Comparison of ENCODE assay signal across 1 cellular context in the genomic region with DNA sequence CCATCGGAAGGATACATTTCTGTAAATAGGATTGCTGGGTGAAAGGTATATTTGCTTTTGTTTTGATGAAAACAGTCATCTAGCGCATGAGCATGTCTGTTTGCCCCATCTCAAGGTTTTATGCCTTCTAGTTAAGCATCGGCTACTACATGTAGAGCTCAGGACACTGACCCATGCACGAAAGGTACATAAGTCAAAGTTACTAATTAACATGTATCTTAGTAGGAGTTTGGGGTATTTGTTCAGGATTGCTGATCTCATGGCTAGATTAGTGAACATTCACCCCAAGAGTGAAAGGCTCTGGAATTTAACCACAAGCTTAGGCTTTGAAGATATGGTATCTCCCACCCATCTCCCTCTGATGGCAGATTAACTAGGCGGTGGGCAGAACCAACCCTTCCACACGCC.
TF ChIP-seq lines count a peak whose summit lies in the region.

No MANE protein-coding gene starts in this region.

TF ChIP-seq in HepG2, 621 proteins besides CTCF, POLR2A, EP300 and RAD21 (continued from another document and continues in another):
- TF ChIP-seq, protein P1, sequence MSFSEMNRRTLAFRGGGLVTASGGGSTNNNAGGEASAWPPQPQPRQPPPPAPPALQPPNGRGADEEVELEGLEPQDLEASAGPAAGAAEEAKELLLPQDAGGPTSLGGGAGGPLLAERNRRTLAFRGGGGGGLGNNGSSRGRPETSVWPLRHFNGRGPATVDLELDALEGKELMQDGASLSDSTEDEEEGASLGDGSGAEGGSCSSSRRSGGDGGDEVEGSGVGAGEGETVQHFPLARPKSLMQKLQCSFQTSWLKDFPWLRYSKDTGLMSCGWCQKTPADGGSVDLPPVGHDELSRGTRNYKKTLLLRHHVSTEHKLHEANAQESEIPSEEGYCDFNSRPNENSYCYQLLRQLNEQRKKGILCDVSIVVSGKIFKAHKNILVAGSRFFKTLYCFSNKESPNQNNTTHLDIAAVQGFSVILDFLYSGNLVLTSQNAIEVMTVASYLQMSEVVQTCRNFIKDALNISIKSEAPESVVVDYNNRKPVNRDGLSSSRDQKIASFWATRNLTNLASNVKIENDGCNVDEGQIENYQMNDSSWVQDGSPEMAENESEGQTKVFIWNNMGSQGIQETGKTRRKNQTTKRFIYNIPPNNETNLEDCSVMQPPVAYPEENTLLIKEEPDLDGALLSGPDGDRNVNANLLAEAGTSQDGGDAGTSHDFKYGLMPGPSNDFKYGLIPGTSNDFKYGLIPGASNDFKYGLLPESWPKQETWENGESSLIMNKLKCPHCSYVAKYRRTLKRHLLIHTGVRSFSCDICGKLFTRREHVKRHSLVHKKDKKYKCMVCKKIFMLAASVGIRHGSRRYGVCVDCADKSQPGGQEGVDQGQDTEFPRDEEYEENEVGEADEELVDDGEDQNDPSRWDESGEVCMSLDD (CRISPR knock-in tag; IDR thresholded peaks at IDR 0.05; ENCODE audit: borderline replicate concordance) = peak; percentile 76; the same call in 1 of the 2 replicates
- no peak for TF ChIP-seq ZNF446 (CRISPR knock-in tag; IDR thresholded peaks at IDR 0.05)
- TF ChIP-seq, protein P2, sequence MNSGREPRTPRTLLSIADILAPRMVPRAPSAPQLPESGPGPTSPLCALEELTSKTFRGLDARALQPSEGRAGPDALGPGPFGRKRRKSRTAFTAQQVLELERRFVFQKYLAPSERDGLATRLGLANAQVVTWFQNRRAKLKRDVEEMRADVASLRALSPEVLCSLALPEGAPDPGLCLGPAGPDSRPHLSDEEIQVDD (CRISPR knock-in tag; IDR thresholded peaks at IDR 0.05; ENCODE audit: borderline replicate concordance) = no peak
- TF ChIP-seq ZNF138 (CRISPR knock-in tag; IDR thresholded peaks at IDR 0.05; ENCODE audit: low read depth) = no peak
- no peak for TF ChIP-seq RFX1 (IDR thresholded peaks at IDR 0.05)
- TF ChIP-seq, protein P3, sequence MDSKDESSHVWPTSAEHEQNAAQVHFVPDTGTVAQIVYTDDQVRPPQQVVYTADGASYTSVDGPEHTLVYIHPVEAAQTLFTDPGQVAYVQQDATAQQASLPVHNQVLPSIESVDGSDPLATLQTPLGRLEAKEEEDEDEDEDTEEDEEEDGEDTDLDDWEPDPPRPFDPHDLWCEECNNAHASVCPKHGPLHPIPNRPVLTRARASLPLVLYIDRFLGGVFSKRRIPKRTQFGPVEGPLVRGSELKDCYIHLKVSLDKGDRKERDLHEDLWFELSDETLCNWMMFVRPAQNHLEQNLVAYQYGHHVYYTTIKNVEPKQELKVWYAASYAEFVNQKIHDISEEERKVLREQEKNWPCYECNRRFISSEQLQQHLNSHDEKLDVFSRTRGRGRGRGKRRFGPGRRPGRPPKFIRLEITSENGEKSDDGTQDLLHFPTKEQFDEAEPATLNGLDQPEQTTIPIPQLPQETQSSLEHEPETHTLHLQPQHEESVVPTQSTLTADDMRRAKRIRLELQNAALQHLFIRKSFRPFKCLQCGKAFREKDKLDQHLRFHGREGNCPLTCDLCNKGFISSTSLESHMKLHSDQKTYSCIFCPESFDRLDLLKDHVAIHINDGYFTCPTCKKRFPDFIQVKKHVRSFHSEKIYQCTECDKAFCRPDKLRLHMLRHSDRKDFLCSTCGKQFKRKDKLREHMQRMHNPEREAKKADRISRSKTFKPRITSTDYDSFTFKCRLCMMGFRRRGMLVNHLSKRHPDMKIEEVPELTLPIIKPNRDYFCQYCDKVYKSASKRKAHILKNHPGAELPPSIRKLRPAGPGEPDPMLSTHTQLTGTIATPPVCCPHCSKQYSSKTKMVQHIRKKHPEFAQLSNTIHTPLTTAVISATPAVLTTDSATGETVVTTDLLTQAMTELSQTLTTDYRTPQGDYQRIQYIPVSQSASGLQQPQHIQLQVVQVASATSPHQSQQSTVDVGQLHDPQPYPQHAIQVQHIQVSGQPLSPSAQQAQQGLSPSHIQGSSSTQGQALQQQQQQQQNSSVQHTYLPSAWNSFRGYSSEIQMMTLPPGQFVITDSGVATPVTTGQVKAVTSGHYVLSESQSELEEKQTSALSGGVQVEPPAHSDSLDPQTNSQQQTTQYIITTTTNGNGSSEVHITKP (CRISPR knock-in tag; IDR thresholded peaks at IDR 0.05; ENCODE audit: low read depth) = peak; percentile 91
- peak; percentile 46; the same call in 1 of the 2 replicates for TF ChIP-seq ZNF792 (CRISPR knock-in tag; IDR thresholded peaks at IDR 0.05)
- TF ChIP-seq, protein P4, sequence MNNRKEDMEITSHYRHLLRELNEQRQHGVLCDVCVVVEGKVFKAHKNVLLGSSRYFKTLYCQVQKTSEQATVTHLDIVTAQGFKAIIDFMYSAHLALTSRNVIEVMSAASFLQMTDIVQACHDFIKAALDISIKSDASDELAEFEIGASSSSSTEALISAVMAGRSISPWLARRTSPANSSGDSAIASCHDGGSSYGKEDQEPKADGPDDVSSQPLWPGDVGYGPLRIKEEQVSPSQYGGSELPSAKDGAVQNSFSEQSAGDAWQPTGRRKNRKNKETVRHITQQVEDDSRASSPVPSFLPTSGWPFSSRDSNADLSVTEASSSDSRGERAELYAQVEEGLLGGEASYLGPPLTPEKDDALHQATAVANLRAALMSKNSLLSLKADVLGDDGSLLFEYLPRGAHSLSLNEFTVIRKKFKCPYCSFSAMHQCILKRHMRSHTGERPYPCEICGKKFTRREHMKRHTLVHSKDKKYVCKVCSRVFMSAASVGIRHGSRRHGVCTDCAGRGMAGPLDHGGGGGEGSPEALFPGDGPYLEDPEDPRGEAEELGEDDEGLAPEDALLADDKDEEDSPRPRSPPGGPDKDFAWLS (CRISPR knock-in tag; IDR thresholded peaks at IDR 0.05; ENCODE audit: borderline replicate concordance) = no peak
- TF ChIP-seq, protein P5, sequence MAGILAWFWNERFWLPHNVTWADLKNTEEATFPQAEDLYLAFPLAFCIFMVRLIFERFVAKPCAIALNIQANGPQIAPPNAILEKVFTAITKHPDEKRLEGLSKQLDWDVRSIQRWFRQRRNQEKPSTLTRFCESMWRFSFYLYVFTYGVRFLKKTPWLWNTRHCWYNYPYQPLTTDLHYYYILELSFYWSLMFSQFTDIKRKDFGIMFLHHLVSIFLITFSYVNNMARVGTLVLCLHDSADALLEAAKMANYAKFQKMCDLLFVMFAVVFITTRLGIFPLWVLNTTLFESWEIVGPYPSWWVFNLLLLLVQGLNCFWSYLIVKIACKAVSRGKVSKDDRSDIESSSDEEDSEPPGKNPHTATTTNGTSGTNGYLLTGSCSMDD (CRISPR knock-in tag; IDR thresholded peaks at IDR 0.05) = no peak
- peak; percentile 60; the same call in 1 of the 2 replicates for TF ChIP-seq KAT8 (CRISPR knock-in tag; IDR thresholded peaks at IDR 0.05)
- no peak for TF ChIP-seq NFE2L2 (IDR thresholded peaks at IDR 0.05; ENCODE audit: low read length)
- no peak for TF ChIP-seq ZNF644 (CRISPR knock-in tag; IDR thresholded peaks at IDR 0.05; ENCODE audit: low read depth)
- no peak for TF ChIP-seq MAZ (IDR thresholded peaks at IDR 0.05; ENCODE audit: borderline replicate concordance, low read depth, low read length)
- no peak for TF ChIP-seq MAZ (CRISPR knock-in tag; IDR thresholded peaks at IDR 0.05; ENCODE audit: low read depth)
- no peak for TF ChIP-seq ZBTB7A (CRISPR knock-in tag; IDR thresholded peaks at IDR 0.05)
- no peak for TF ChIP-seq ZNF737 (CRISPR knock-in tag; IDR thresholded peaks at IDR 0.05; ENCODE audit: borderline replicate concordance)
- TF ChIP-seq CBFB (CRISPR knock-in tag; IDR thresholded peaks at IDR 0.05) = no peak
- no peak for TF ChIP-seq PAF1 (CRISPR knock-in tag; IDR thresholded peaks at IDR 0.05)
- TF ChIP-seq RBM22 (optimal IDR thresholded peaks at IDR 0.05; ENCODE audit: low read length) = no peak
- TF ChIP-seq ZC3H13 (CRISPR knock-in tag; IDR thresholded peaks at IDR 0.05) = no peak
- TF ChIP-seq, protein P6, sequence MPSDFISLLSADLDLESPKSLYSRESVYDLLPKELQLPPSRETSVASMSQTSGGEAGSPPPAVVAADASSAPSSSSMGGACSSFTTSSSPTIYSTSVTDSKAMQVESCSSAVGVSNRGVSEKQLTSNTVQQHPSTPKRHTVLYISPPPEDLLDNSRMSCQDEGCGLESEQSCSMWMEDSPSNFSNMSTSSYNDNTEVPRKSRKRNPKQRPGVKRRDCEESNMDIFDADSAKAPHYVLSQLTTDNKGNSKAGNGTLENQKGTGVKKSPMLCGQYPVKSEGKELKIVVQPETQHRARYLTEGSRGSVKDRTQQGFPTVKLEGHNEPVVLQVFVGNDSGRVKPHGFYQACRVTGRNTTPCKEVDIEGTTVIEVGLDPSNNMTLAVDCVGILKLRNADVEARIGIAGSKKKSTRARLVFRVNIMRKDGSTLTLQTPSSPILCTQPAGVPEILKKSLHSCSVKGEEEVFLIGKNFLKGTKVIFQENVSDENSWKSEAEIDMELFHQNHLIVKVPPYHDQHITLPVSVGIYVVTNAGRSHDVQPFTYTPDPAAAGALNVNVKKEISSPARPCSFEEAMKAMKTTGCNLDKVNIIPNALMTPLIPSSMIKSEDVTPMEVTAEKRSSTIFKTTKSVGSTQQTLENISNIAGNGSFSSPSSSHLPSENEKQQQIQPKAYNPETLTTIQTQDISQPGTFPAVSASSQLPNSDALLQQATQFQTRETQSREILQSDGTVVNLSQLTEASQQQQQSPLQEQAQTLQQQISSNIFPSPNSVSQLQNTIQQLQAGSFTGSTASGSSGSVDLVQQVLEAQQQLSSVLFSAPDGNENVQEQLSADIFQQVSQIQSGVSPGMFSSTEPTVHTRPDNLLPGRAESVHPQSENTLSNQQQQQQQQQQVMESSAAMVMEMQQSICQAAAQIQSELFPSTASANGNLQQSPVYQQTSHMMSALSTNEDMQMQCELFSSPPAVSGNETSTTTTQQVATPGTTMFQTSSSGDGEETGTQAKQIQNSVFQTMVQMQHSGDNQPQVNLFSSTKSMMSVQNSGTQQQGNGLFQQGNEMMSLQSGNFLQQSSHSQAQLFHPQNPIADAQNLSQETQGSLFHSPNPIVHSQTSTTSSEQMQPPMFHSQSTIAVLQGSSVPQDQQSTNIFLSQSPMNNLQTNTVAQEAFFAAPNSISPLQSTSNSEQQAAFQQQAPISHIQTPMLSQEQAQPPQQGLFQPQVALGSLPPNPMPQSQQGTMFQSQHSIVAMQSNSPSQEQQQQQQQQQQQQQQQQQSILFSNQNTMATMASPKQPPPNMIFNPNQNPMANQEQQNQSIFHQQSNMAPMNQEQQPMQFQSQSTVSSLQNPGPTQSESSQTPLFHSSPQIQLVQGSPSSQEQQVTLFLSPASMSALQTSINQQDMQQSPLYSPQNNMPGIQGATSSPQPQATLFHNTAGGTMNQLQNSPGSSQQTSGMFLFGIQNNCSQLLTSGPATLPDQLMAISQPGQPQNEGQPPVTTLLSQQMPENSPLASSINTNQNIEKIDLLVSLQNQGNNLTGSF (CRISPR knock-in tag; IDR thresholded peaks at IDR 0.05) = no peak
- TF ChIP-seq IRF2 (CRISPR knock-in tag; IDR thresholded peaks at IDR 0.05) = 0 out of 2 replicates have a peak, but pooled peaks have one; percentile 29
- TF ChIP-seq, protein P7, sequence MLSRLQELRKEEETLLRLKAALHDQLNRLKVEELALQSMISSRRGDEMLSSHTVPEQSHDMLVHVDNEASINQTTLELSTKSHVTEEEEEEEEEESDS (CRISPR knock-in tag; IDR thresholded peaks at IDR 0.05; ENCODE audit: borderline replicate concordance) = no peak
- TF ChIP-seq TMF1 (CRISPR knock-in tag; IDR thresholded peaks at IDR 0.05; ENCODE audit: low read depth) = no peak
- no peak for TF ChIP-seq ZNF530 (CRISPR knock-in tag; IDR thresholded peaks at IDR 0.05; ENCODE audit: low read depth)
- no peak for TF ChIP-seq ZNF839 (CRISPR knock-in tag; IDR thresholded peaks at IDR 0.05; ENCODE audit: borderline replicate concordance)
- no peak; the same call in 1 of the 2 replicates for TF ChIP-seq EHMT2 (IDR thresholded peaks at IDR 0.05; ENCODE audit: borderline replicate concordance, low read depth, low read length)
- no peak for TF ChIP-seq ZNF264 (CRISPR knock-in tag; IDR thresholded peaks at IDR 0.05)
- TF ChIP-seq ZNF543 (CRISPR knock-in tag; IDR thresholded peaks at IDR 0.05) = no peak
- peak; percentile 97 for TF ChIP-seq PPARG (CRISPR knock-in tag; conservative IDR thresholded peaks at IDR 0.05)
- no peak for TF ChIP-seq CC2D1A (CRISPR knock-in tag; IDR thresholded peaks at IDR 0.05)
- no peak for TF ChIP-seq U2AF1 (optimal IDR thresholded peaks at IDR 0.05; ENCODE audit: low read depth, low read length)
- no peak for TF ChIP-seq NFE2 (CRISPR knock-in tag; IDR thresholded peaks at IDR 0.05)
- TF ChIP-seq, protein P8, sequence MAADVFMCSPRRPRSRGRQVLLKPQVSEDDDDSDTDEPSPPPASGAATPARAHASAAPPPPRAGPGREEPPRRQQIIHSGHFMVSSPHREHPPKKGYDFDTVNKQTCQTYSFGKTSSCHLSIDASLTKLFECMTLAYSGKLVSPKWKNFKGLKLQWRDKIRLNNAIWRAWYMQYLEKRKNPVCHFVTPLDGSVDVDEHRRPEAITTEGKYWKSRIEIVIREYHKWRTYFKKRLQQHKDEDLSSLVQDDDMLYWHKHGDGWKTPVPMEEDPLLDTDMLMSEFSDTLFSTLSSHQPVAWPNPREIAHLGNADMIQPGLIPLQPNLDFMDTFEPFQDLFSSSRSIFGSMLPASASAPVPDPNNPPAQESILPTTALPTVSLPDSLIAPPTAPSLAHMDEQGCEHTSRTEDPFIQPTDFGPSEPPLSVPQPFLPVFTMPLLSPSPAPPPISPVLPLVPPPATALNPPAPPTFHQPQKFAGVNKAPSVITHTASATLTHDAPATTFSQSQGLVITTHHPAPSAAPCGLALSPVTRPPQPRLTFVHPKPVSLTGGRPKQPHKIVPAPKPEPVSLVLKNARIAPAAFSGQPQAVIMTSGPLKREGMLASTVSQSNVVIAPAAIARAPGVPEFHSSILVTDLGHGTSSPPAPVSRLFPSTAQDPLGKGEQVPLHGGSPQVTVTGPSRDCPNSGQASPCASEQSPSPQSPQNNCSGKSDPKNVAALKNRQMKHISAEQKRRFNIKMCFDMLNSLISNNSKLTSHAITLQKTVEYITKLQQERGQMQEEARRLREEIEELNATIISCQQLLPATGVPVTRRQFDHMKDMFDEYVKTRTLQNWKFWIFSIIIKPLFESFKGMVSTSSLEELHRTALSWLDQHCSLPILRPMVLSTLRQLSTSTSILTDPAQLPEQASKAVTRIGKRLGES (CRISPR knock-in tag; IDR thresholded peaks at IDR 0.05; ENCODE audit: borderline replicate concordance) = no peak
- no peak for TF ChIP-seq NCOR1 (IDR thresholded peaks at IDR 0.05; ENCODE audit: borderline replicate concordance, low read length)
- TF ChIP-seq RFXANK (CRISPR knock-in tag; IDR thresholded peaks at IDR 0.05) = no peak
- TF ChIP-seq ZNF225 (CRISPR knock-in tag; IDR thresholded peaks at IDR 0.05) = no peak
- no peak for TF ChIP-seq ZFX (CRISPR knock-in tag; IDR thresholded peaks at IDR 0.05; ENCODE audit: low read depth)
- no peak for TF ChIP-seq ZNF124 (CRISPR knock-in tag; IDR thresholded peaks at IDR 0.05)
- TF ChIP-seq ZNF891 (CRISPR knock-in tag; IDR thresholded peaks at IDR 0.05) = no peak
- TF ChIP-seq, protein P9, sequence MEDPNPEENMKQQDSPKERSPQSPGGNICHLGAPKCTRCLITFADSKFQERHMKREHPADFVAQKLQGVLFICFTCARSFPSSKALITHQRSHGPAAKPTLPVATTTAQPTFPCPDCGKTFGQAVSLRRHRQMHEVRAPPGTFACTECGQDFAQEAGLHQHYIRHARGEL (CRISPR knock-in tag; IDR thresholded peaks at IDR 0.05) = no peak
- no peak for TF ChIP-seq FLYWCH1 (CRISPR knock-in tag; IDR thresholded peaks at IDR 0.05)
- no peak for TF ChIP-seq BRD4 (CRISPR knock-in tag; IDR thresholded peaks at IDR 0.05)
